8 cellular contexts compared by ENCODE assay signal in the genomic region with DNA sequence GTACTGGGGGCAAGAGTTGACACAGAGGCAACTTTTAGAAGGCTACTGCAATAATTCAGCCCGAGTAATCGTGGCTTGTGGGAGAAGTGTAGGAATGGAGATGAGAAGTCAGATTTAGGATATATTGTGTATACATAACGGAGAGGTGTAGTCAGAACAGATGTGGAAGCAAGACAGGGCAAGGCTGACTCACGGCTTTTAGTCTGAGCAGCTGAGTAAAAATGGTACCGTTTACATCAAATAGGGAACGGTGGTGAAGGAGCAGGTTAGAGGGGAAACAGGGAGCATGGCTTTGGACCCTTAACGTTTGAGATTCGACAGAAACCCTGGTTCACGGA. TPM values are rescaled to one million over a fixed set of nuclear protein-coding genes. Genes with fewer than 3 reads are reported as not detected.
A peak's percentile ranks its signal among the peaks of the same experiment; 100 is the strongest.
DNase-seq lines count a peak whose midpoint lies in the region; ATAC-seq and TF ChIP-seq lines count a peak whose summit lies in the region.

No MANE protein-coding gene starts in this region.

- no peak for DNase-seq in activated CD8-positive, alpha-beta memory T cell treated with anti-CD3 and anti-CD28 coated beads, Interleukin-2, amount 10 ng/mL, durations not matched to agents 7 days and 5 days
- DNase-seq in activated CD8-positive, alpha-beta memory T cell treated with anti-CD3 and anti-CD28 coated beads for 24 hours, result no peak
- DNase-seq in SJCRH30 (peak in 1 of 2 experiments; percentile 45), dorsolateral prefrontal cortex (peak in 1 of 10 donors; percentile 20), natural killer cell (no peak), transverse colon (no peak)

- peaks cover 12% of the 10 kb centered on the region for H3K36me3 Mint-ChIP-seq in activated CD8-positive, alpha-beta memory T cell treated with anti-CD3 and anti-CD28 coated beads, Interleukin-2, amount 10 ng/mL, durations not matched to agents 7 days and 5 days
- no peaks in the 10 kb centered on the region for H3K36me3 Mint-ChIP-seq in natural killer cell

- H3K9me3 ChIP-seq in SJCRH30 (replicated peaks) (no peaks in the 10 kb centered on the region), transverse colon (no peaks in the 10 kb centered on the region)

- no peak for TF ChIP-seq CTCF in dorsolateral prefrontal cortex (IDR thresholded peaks at IDR 0.05 in 54 of 56, conservative IDR thresholded peaks at IDR 0.05 in 2 of 56; ENCODE audit: low read depth in 1 of 56, partially characterized antibody in 56 of 56)
- no peak for TF ChIP-seq CTCF in natural killer cell (IDR thresholded peaks at IDR 0.05)
- no peak for TF ChIP-seq CTCF in transverse colon (IDR thresholded peaks at IDR 0.05)

- CTCF ChIA-PET in activated CD8-positive, alpha-beta memory T cell treated with anti-CD3 and anti-CD28 coated beads, Interleukin-2, amount 10 ng/mL, durations not matched to agents 7 days and 5 days (lab: Charles Lee), result interaction anchor here (0.7 to 2.0 kb wide), 8 partner anchors 26 to 394 kb away, joined by 3 to 5 read pairs (median 4); no protein-coding TSS in a partner anchor

- no peaks in the 10 kb centered on the region for H3K9me3 Mint-ChIP-seq in activated CD8-positive, alpha-beta memory T cell treated with anti-CD3 and anti-CD28 coated beads, Interleukin-2, amount 10 ng/mL, durations not matched to agents 7 days and 5 days (ENCODE audit: low read depth)
- no peaks in the 10 kb centered on the region for H3K9me3 Mint-ChIP-seq in natural killer cell

- intact Hi-C loops in dorsolateral prefrontal cortex (cut with DNase I), result loop anchor here (5.0 kb wide), 2 partner anchors 61 to 186 kb away; no protein-coding TSS in a partner anchor
- intact Hi-C loops in natural killer cell (cut with micrococcal nuclease), result loop anchor here (5.0 kb wide), 1 partner anchor 181 kb away; no protein-coding TSS in a partner anchor
- intact Hi-C loops in transverse colon (cut with DNase I; ENCODE audit: low total_unique reads), result no loop called here

- no peaks in the 10 kb centered on the region for H3K27me3 Mint-ChIP-seq in activated CD8-positive, alpha-beta memory T cell treated with anti-CD3 and anti-CD28 coated beads, Interleukin-2, amount 10 ng/mL, durations not matched to agents 7 days and 5 days
- peaks cover 4 to 8% of the 10 kb centered on the region in 2 donors for H3K27me3 Mint-ChIP-seq in natural killer cell (ENCODE audit: low read depth in 2 of 2)

- peak overlapping the region; percentile 99 for H3K4me3 ChIP-seq in SJCRH30
- H3K4me3 ChIP-seq in dorsolateral prefrontal cortex, result peak overlapping the region; percentile 34 to 99 (median 94)
- H3K4me3 ChIP-seq in transverse colon, result peak overlapping the region; percentile 67 to 100 (median 98)

- TF ChIP-seq EP300 in transverse colon (IDR thresholded peaks at IDR 0.05; ENCODE audit: low read depth), result no peak

- H3K36me3 ChIP-seq in SJCRH30 (peaks cover 13% of the 10 kb centered on the region), transverse colon (no peaks in the 10 kb centered on the region)

- H3K27ac Mint-ChIP-seq in activated CD8-positive, alpha-beta memory T cell treated with anti-CD3 and anti-CD28 coated beads, Interleukin-2, amount 10 ng/mL, durations not matched to agents 7 days and 5 days, result peak overlapping the region; percentile 97
- H3K27ac Mint-ChIP-seq in natural killer cell, result peak overlapping the region; percentile 86 to 90

- H3K27ac ChIP-seq in SJCRH30, result peak overlapping the region; percentile 99
- H3K27ac ChIP-seq in dorsolateral prefrontal cortex, result peak overlapping the region; percentile 88 to 100 (median 99)
- peak overlapping the region; percentile 100 for H3K27ac ChIP-seq in transverse colon

- 27 to 31% methylated on average over 3 to 9 of the region's 9 CpGs for WGBS in transverse colon (ENCODE audit: low coverage in 1 of 2), 2 donors

- peak; percentile 53 for ATAC-seq in activated CD8-positive, alpha-beta memory T cell treated with anti-CD3 and anti-CD28 coated beads, Interleukin-2, amount 10 ng/mL, durations not matched to agents 7 days and 5 days
- peak; percentile 6 for ATAC-seq in HG02798 (IDR thresholded peaks at IDR 0.05; ENCODE audit: poor library complexity, unreplicated experiment)
- no peak for ATAC-seq in natural killer cell
- ATAC-seq in GM21723 (IDR thresholded peaks at IDR 0.05; ENCODE audit: unreplicated experiment), result no peak

- peaks cover under 1% of the 10 kb centered on the region; the same call in 1 of the 2 replicates for H3K4me1 ChIP-seq in SJCRH30
- peaks cover 12 to 43% (median 36%) of the 10 kb centered on the region in 4 donors for H3K4me1 ChIP-seq in transverse colon

- peak overlapping the region; percentile 93 for H3K4me3 Mint-ChIP-seq in activated CD8-positive, alpha-beta memory T cell treated with anti-CD3 and anti-CD28 coated beads, Interleukin-2, amount 10 ng/mL, durations not matched to agents 7 days and 5 days
- peak overlapping the region; percentile 78 for H3K4me3 Mint-ChIP-seq in natural killer cell

- in situ Hi-C loops in transverse colon (cut with MboI; ENCODE audit: low pct_ligation_motif_present in 1 of 4, low pct_unique_long_range_greater_than_20kb in 1 of 4, low sequenced_read_pairs in 3 of 4), result no loop called here

- H3K27me3 ChIP-seq in SJCRH30 (no peaks in the 10 kb centered on the region), dorsolateral prefrontal cortex (no peaks in the 10 kb centered on the region), transverse colon (no peaks in the 10 kb centered on the region)

- H3K4me1 Mint-ChIP-seq in activated CD8-positive, alpha-beta memory T cell treated with anti-CD3 and anti-CD28 coated beads, Interleukin-2, amount 10 ng/mL, durations not matched to agents 7 days and 5 days, result peaks cover 32% of the 10 kb centered on the region
- peaks cover 23 to 43% of the 10 kb centered on the region in 2 donors for H3K4me1 Mint-ChIP-seq in natural killer cell

- no peak for TF ChIP-seq POLR2A in transverse colon (IDR thresholded peaks at IDR 0.05)

RNA-seq across cellular contexts. Expression of a gene that starts 0.8 kb away (rescaled TPM):
- 100 to 1,000 TPM; 112 to 116 TPM for total RNA-seq in activated CD8-positive, alpha-beta memory T cell treated with anti-CD3 and anti-CD28 coated beads, Interleukin-2, amount 10 ng/mL, durations not matched to agents 7 days and 5 days
- 87.4 and 101 TPM in 2 replicates for total RNA-seq in SJCRH30 (2014; rRNA removed; shearing (Covaris generic))
- 100 to 1,000 TPM in 3 of 120 experiments, 10 to 100 TPM in 117; 52.9 to 108 (median 72.5) TPM for total RNA-seq in dorsolateral prefrontal cortex
- total RNA-seq in natural killer cell, result 100 to 1,000 TPM; 201 to 246 (median 202) TPM
- 100 to 1,000 TPM in 3 of 4 donors, 10 to 100 TPM in 1; 88.4 to 211 (median 119) TPM for total RNA-seq in transverse colon

Comparison
In these comparisons a context has a peak if more than half of its experiments do, and no peak if none do; other contexts are left out.
1. ATAC-seq: peak in activated CD8-positive, alpha-beta memory T cell treated with anti-CD3 and anti-CD28 coated beads, Interleukin-2, amount 10 ng/mL, durations not matched to agents 7 days and 5 days (single experiment) and HG02798 (single experiment); none in natural killer cell (0 of 3) and GM21723 (single experiment).
2. Peak in every context shown above with its lines, with median percentiles within 50 percentile points of each other: H3K27ac ChIP-seq and H3K4me3 ChIP-seq.